29 cellular contexts compared by ENCODE assay signal in genomic region chr16:63157818-63158217, GRCh38.
"Had no signal": no experiment of that assay in that cellular context is flagged by ENCODE, and none has a peak within 500 bp of the region (broad histone marks: within the 10 kb centered on the region; RNA-seq: fewer than 3 reads in every experiment).

No MANE protein-coding gene starts in this region.

- H3K27me3 ChIP-seq: colonic mucosa, dorsolateral prefrontal cortex, esophagus muscularis mucosa, esophagus squamous epithelium, foreskin keratinocyte, gastrocnemius medialis, gastroesophageal sphincter, heart left ventricle, heart right ventricle had no signal

- H3K27me3 Mint-ChIP-seq: dendritic cell treated with granulocyte-macrophage colony-stimulating factor and Interleukin-4, amounts not matched to agents 40 ng/mL and 50 ng/mL, for 4 days; effector memory CD8-positive, alpha-beta T cell had no signal

- H3K4me3 ChIP-seq: colonic mucosa, coronary artery, dorsolateral prefrontal cortex, esophagus muscularis mucosa, esophagus squamous epithelium, gastrocnemius medialis, gastroesophageal sphincter, heart left ventricle, heart right ventricle had no signal

- H3K4me3 Mint-ChIP-seq: dendritic cell treated with granulocyte-macrophage colony-stimulating factor and Interleukin-4, amounts not matched to agents 40 ng/mL and 50 ng/mL, for 4 days; effector memory CD8-positive, alpha-beta T cell; endodermal cell had no signal

- FAIRE-seq: colon, endometrium, endothelial cell of umbilical vein, frontal cortex had no signal

- H3K36me3 ChIP-seq: colonic mucosa, esophagus muscularis mucosa, esophagus squamous epithelium, gastrocnemius medialis, gastroesophageal sphincter, heart left ventricle, heart right ventricle had no signal

- ATAC-seq: effector memory CD8-positive, alpha-beta T cell; esophagus mucosa; foreskin keratinocyte; gastrocnemius medialis; gastroesophageal sphincter; heart left ventricle; heart right ventricle had no signal

- H3K4me1 ChIP-seq: colonic mucosa, esophagus muscularis mucosa, esophagus squamous epithelium, foreskin keratinocyte, gastrocnemius medialis, gastroesophageal sphincter, heart left ventricle, heart right ventricle had no signal

- DNase-seq: colonic mucosa; cortex of kidney; dermis blood vessel endothelial cell; dorsolateral prefrontal cortex; effector CD4-positive, alpha-beta T cell; effector CD8-positive, alpha-beta T cell; effector memory CD4-positive, alpha-beta T cell; effector memory CD8-positive, alpha-beta T cell; endodermal cell; erythroblast; esophagus squamous epithelium; foreskin fibroblast; foreskin keratinocyte; foreskin melanocyte; gastrocnemius medialis; glutamatergic neuron; head of caudate nucleus; heart left ventricle; heart right ventricle had no signal

- H3K27ac Mint-ChIP-seq: dendritic cell treated with granulocyte-macrophage colony-stimulating factor and Interleukin-4, amounts not matched to agents 40 ng/mL and 50 ng/mL, for 4 days; effector memory CD8-positive, alpha-beta T cell; endodermal cell had no signal

- H3K27ac ChIP-seq: colonic mucosa, coronary artery, dorsolateral prefrontal cortex, epithelial cell of prostate, esophagus muscularis mucosa, esophagus squamous epithelium, foreskin keratinocyte, gastrocnemius medialis, gastroesophageal sphincter, heart left ventricle, heart right ventricle had no signal

- H3K9me3 Mint-ChIP-seq: dendritic cell treated with granulocyte-macrophage colony-stimulating factor and Interleukin-4, amounts not matched to agents 40 ng/mL and 50 ng/mL, for 4 days; endodermal cell had no signal

- H3K9me3 ChIP-seq: colonic mucosa, esophagus muscularis mucosa, gastrocnemius medialis, gastroesophageal sphincter, heart left ventricle had no signal
